ENCODE assay signal across 20 cellular contexts in genomic region chr5:35029333-35029732, GRCh38. TPM values are rescaled to one million over a fixed set of nuclear protein-coding genes. Genes with fewer than 3 reads are reported as not detected.
DNase-seq lines count a peak whose midpoint lies in the region; ATAC-seq and TF ChIP-seq lines count a peak whose summit lies in the region.
"Had no signal": no experiment of that assay in that cellular context is flagged by ENCODE, and none has a peak within 500 bp of the region (broad histone marks: within the 10 kb centered on the region; RNA-seq: fewer than 3 reads in every experiment).

No MANE protein-coding gene starts in this region.

- H2AK5ac ChIP-seq in neuronal stem cell (ENCODE audit: low read depth, low read length) = no peak overlapping the region

- H3K4me3 ChIP-seq in RWPE2 (ENCODE audit: severe bottlenecking) (no peak overlapping the region), fibroblast of mammary gland (ENCODE audit: control insufficient read depth, low read depth, low read length) (no peak overlapping the region), neuronal stem cell (ENCODE audit: low read length in 2 of 2) (no peak overlapping the region)
- H3K4me3 ChIP-seq: dorsolateral prefrontal cortex, esophagus squamous epithelium, GM23338, prostate gland had no signal

- intact Hi-C loops in activated naive CD4-positive, alpha-beta T cell treated with anti-CD3 and anti-CD28 coated beads for 36 hours (cut with micrococcal nuclease) = no loop called here

- H3K4me2 ChIP-seq in neuronal stem cell (ENCODE audit: insufficient read depth, low read length, poor library complexity, severe bottlenecking) = no peak overlapping the region
- H3K4me2 ChIP-seq: GM23338 had no signal

- no peak overlapping the region for H2BK12ac ChIP-seq in neuronal stem cell (ENCODE audit: low read length)

- H3K27ac ChIP-seq in RWPE2 (ENCODE audit: poor library complexity, severe bottlenecking) = no peak overlapping the region
- no peak overlapping the region for H3K27ac ChIP-seq in neuronal stem cell (replicated peaks; ENCODE audit: low read length)
- H3K27ac ChIP-seq: dorsolateral prefrontal cortex, esophagus squamous epithelium, prostate gland had no signal

- H3K36me3 Mint-ChIP-seq in activated naive CD4-positive, alpha-beta T cell treated with anti-CD3 and anti-CD28 coated beads for 36 hours (ENCODE audit: low read depth) = no peaks in the 10 kb centered on the region

- peaks cover 32% of the 10 kb centered on the region for H3K27me3 Mint-ChIP-seq in activated naive CD4-positive, alpha-beta T cell treated with anti-CD3 and anti-CD28 coated beads for 36 hours (ENCODE audit: low read depth)
- peaks cover 22% of the 10 kb centered on the region for H3K27me3 Mint-ChIP-seq in stimulated activated naive CD8-positive, alpha-beta T cell treated with anti-CD3 and anti-CD28 coated beads, Interleukin-15, amount 100 ng/mL, for 72 hours

- no peak overlapping the region for H3K23ac ChIP-seq in neuronal stem cell (ENCODE audit: low read depth, low read length, poor library complexity)

- H3K27me3 ChIP-seq in RWPE2 (ENCODE audit: insufficient read depth, poor library complexity, severe bottlenecking) (no peaks in the 10 kb centered on the region), neuronal stem cell (ENCODE audit: control insufficient read depth in 3 of 3, insufficient read depth in 3 of 3, low read depth in 1 of 3, low read length in 3 of 3) (peaks cover 0 to 3% (median 0%) of the 10 kb centered on the region in 3 experiments)

- H2BK120ac ChIP-seq in neuronal stem cell (ENCODE audit: low read depth, low read length) = no peak overlapping the region

- no peaks in the 10 kb centered on the region for H3K9me3 ChIP-seq in RWPE2 (ENCODE audit: severe bottlenecking)
- no peaks in the 10 kb centered on the region for H3K9me3 ChIP-seq in neuronal stem cell (replicated peaks in 1 of 2; ENCODE audit: control insufficient read depth in 2 of 2, insufficient read depth in 1 of 2, low read depth in 1 of 2, low read length in 2 of 2)
- H3K9me3 ChIP-seq: esophagus squamous epithelium, prostate gland had no signal

- H3K4me1 ChIP-seq in RWPE2 (ENCODE audit: insufficient read depth, poor library complexity, severe bottlenecking) (no peaks in the 10 kb centered on the region), neuronal stem cell (ENCODE audit: control insufficient read depth in 2 of 2, insufficient read depth in 1 of 2, low read depth in 1 of 2, low read length in 2 of 2) (peaks cover 2 to 4% of the 10 kb centered on the region in 2 donors)
- H3K4me1 ChIP-seq: esophagus squamous epithelium, prostate gland had no signal

- no peak overlapping the region for H3K4me3 Mint-ChIP-seq in activated naive CD4-positive, alpha-beta T cell treated with anti-CD3 and anti-CD28 coated beads for 36 hours
- H3K4me3 Mint-ChIP-seq in stimulated activated naive CD8-positive, alpha-beta T cell treated with anti-CD3 and anti-CD28 coated beads, Interleukin-15, amount 100 ng/mL, for 72 hours = no peak overlapping the region
- H3K4me3 Mint-ChIP-seq: activated T-cell treated with anti-CD3 and anti-CD28 coated beads, Interleukin-2, amount 50 U/mL, for 72 hours; GM23338; T-helper 17 cell had no signal

- H3K9ac ChIP-seq in neuronal stem cell (ENCODE audit: low read depth, low read length, poor library complexity) = no peak overlapping the region

- no peaks in the 10 kb centered on the region for H3K9me3 Mint-ChIP-seq in activated naive CD4-positive, alpha-beta T cell treated with anti-CD3 and anti-CD28 coated beads for 36 hours
- H3K9me3 Mint-ChIP-seq in stimulated activated naive CD8-positive, alpha-beta T cell treated with anti-CD3 and anti-CD28 coated beads, Interleukin-15, amount 100 ng/mL, for 72 hours = no peaks in the 10 kb centered on the region
- H3K9me3 Mint-ChIP-seq: activated T-cell treated with anti-CD3 and anti-CD28 coated beads, Interleukin-2, amount 50 U/mL, for 72 hours; GM23338 had no signal

- no peak overlapping the region for H2BK15ac ChIP-seq in neuronal stem cell (ENCODE audit: low read length)

- H3K4ac ChIP-seq in neuronal stem cell (ENCODE audit: low read length) = no peak overlapping the region

- peaks cover 3% of the 10 kb centered on the region for H3K4me1 Mint-ChIP-seq in activated naive CD4-positive, alpha-beta T cell treated with anti-CD3 and anti-CD28 coated beads for 36 hours (ENCODE audit: low read depth)
- no peaks in the 10 kb centered on the region for H3K4me1 Mint-ChIP-seq in stimulated activated naive CD8-positive, alpha-beta T cell treated with anti-CD3 and anti-CD28 coated beads, Interleukin-15, amount 100 ng/mL, for 72 hours
- H3K4me1 Mint-ChIP-seq: T-helper 17 cell had no signal

- no peak overlapping the region for H2BK5ac ChIP-seq in neuronal stem cell (ENCODE audit: low read length)

- H4K8ac ChIP-seq in neuronal stem cell (ENCODE audit: low read depth, low read length) = no peak overlapping the region

- no peaks in the 10 kb centered on the region for H3K36me3 ChIP-seq in RWPE2 (ENCODE audit: low read depth)
- H3K36me3 ChIP-seq in neuronal stem cell (replicated peaks in 1 of 2; ENCODE audit: control insufficient read depth in 2 of 2, insufficient read depth in 2 of 2, low read length in 2 of 2) = no peaks in the 10 kb centered on the region
- H3K36me3 ChIP-seq: esophagus squamous epithelium, prostate gland had no signal

- H3K27ac Mint-ChIP-seq in activated naive CD4-positive, alpha-beta T cell treated with anti-CD3 and anti-CD28 coated beads for 36 hours = no peak overlapping the region
- H3K27ac Mint-ChIP-seq in stimulated activated naive CD8-positive, alpha-beta T cell treated with anti-CD3 and anti-CD28 coated beads, Interleukin-15, amount 100 ng/mL, for 72 hours = peak overlapping the region in 1 of 2 donors; percentile 43
- H3K27ac Mint-ChIP-seq: activated T-cell treated with anti-CD3 and anti-CD28 coated beads, Interleukin-2, amount 50 U/mL, for 72 hours; GM23338; T-helper 17 cell had no signal

- ATAC-seq in RWPE2 (ENCODE audit: low read depth) (peak; percentile 83), HG03280 (IDR thresholded peaks at IDR 0.05; ENCODE audit: unreplicated experiment) (no peak)
- ATAC-seq in stimulated activated naive CD8-positive, alpha-beta T cell treated with anti-CD3 and anti-CD28 coated beads, Interleukin-15, amount 100 ng/mL, for 72 hours = peak; percentile 57
- ATAC-seq: GM23338, T-helper 17 cell had no signal

- no peak overlapping the region for H4K91ac ChIP-seq in neuronal stem cell (ENCODE audit: low read depth, low read length, poor library complexity)

- no peaks in the 10 kb centered on the region for H3K79me1 ChIP-seq in neuronal stem cell (ENCODE audit: low read depth, low read length)

- no peak overlapping the region for H2AFZ ChIP-seq in neuronal stem cell (ENCODE audit: low read length)
- H2AFZ ChIP-seq: GM23338 had no signal

- TF ChIP-seq CTCF in RWPE2 (IDR thresholded peaks at IDR 0.05; ENCODE audit: poor library complexity, severe bottlenecking) = no peak
- TF ChIP-seq CTCF in fibroblast of mammary gland (conservative IDR thresholded peaks at IDR 0.05; ENCODE audit: control insufficient read depth, insufficient read depth, low read depth, low read length) = no peak

- peak; percentile 16 for DNase-seq in activated naive CD4-positive, alpha-beta T cell treated with anti-CD3 and anti-CD28 coated beads for 36 hours
- DNase-seq in activated naive CD4-positive, alpha-beta T cell (lab: John Stamatoyannopoulos, UW) = no peak
- no peak for DNase-seq in RWPE2 (ENCODE audit: low spot score)
- peak; percentile 96 for DNase-seq in fibroblast of mammary gland (ENCODE audit: low read depth)
- DNase-seq in stimulated activated naive CD8-positive, alpha-beta T cell treated with anti-CD3 and anti-CD28 coated beads, Interleukin-15, amount 100 ng/mL, for 72 hours = no peak
- no peak for DNase-seq in hippocampal formation (lab: John Stamatoyannopoulos, UW)
- no peak for DNase-seq in neuronal stem cell (ENCODE audit: low spot score)
- DNase-seq: activated CD4-positive, alpha-beta T cell treated with anti-CD3 and anti-CD28 coated beads for 4 hours; Calu3; dorsolateral prefrontal cortex; esophagus squamous epithelium; NCI-H2107; NCI-H774; T-helper 17 cell had no signal

- H3K18ac ChIP-seq in neuronal stem cell (ENCODE audit: low read length) = no peak overlapping the region

- no peak overlapping the region for H3K14ac ChIP-seq in neuronal stem cell (ENCODE audit: low read length)

- CTCF ChIA-PET in activated naive CD4-positive, alpha-beta T cell treated with anti-CD3 and anti-CD28 coated beads for 36 hours (lab: Charles Lee) = interaction anchor here (0.8 to 0.9 kb wide), 3 partner anchors 22 to 966 kb away, joined by 3 to 5 read pairs (median 4); no protein-coding TSS in a partner anchor

- no CpG with 5 or more reads among the region's 4 CpGs for WGBS in neuronal stem cell (ENCODE audit: extremely low coverage in 2 of 2, insufficient read length in 2 of 2, insufficient replicate concordance in 1 of 2), 2 donors

RNA-seq across cellular contexts. Expression of gene AGXT2, which starts 18.4 kb away (rescaled TPM):
- total RNA-seq in activated naive CD4-positive, alpha-beta T cell treated with anti-CD3 and anti-CD28 coated beads for 36 hours = not detected
- not detected for polyA plus RNA-seq in neuronal stem cell (2013, experiment 1 of 2)
- not detected for polyA plus RNA-seq in neuronal stem cell (2013, experiment 2 of 2)
- total RNA-seq: A673; activated T-cell treated with anti-CD3 and anti-CD28 coated beads, Interleukin-2, amount 50 U/mL, for 72 hours; Calu3; dorsolateral prefrontal cortex; esophagus squamous epithelium; GM23338; prostate gland; T-helper 17 cell; temporal lobe had no signal
- polyA plus RNA-seq: GM23338 had no signal

Comparison
In these comparisons a context has a peak if more than half of its experiments do, and no peak if none do; other contexts are left out.
1. DNase-seq: peak in activated naive CD4-positive, alpha-beta T cell treated with anti-CD3 and anti-CD28 coated beads for 36 hours (single experiment) and fibroblast of mammary gland (single experiment); none in activated naive CD4-positive, alpha-beta T cell (0 of 4), RWPE2 (single experiment), stimulated activated naive CD8-positive, alpha-beta T cell treated with anti-CD3 and anti-CD28 coated beads, Interleukin-15, amount 100 ng/mL, for 72 hours (0 of 2), hippocampal formation (0 of 2) and neuronal stem cell (single experiment).